11 cellular contexts compared by ENCODE assay signal in the genomic region with DNA sequence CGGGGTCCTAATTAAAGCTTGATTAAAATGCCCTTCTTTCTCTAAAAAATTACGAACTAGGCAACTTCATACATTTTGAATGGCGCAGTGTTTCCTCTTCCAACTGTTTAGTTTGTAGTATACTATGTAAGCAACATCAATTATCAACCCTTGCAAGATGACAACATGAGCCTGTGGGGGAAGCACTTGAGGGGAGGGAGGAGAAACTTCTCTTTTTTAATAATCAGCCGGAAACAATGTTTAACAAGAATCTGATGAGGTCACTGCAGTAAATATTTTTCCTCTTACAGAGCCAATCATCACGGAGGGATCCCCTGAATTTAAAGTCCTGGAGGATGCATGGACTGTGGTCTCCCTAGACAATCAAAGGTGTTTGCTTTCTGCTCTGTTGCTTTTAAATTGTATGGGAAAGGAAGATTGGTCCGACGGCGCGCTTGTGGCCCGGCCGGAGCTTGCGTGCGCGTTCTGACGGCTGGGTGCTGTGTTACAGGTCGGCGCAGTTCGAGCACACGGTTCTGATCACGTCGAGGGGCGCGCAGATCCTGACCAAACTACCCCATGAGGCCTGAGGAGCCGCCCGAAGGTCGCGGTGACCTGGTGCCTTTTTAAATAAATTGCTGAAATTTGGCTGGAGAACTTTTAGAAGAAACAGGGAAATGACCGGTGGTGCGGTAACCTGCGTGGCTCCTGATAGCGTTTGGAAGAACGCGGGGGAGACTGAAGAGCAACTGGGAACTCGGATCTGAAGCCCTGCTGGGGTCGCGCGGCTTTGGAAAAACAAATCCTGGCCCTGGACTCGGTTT. TPM values are rescaled to one million over a fixed set of nuclear protein-coding genes. Genes with fewer than 3 reads are reported as not detected.
DNase-seq lines count a peak whose midpoint lies in the region; ATAC-seq and TF ChIP-seq lines count a peak whose summit lies in the region.
"Had no signal": no experiment of that assay in that cellular context is flagged by ENCODE, and none has a peak within 500 bp of the region (broad histone marks: within the 10 kb centered on the region; RNA-seq: fewer than 3 reads in every experiment).

No MANE protein-coding gene starts in this region.

- H3K27me3 ChIP-seq in hepatocyte (peaks cover 99% of the 10 kb centered on the region), gastrocnemius medialis (peaks cover 48 to 54% (median 50%) of the 10 kb centered on the region in 3 donors), psoas muscle (ENCODE audit: insufficient read depth in 3 of 3, low read length in 2 of 3) (peaks cover 0 to 54% (median 41%) of the 10 kb centered on the region in 3 donors)

- H3K4me2 ChIP-seq in hepatocyte = no peak overlapping the region

- H4K20me1 ChIP-seq in hepatocyte (ENCODE audit: insufficient read depth, poor library complexity, severe bottlenecking) = no peaks in the 10 kb centered on the region

- H3K79me2 ChIP-seq in hepatocyte = no peaks in the 10 kb centered on the region
- H3K79me2 ChIP-seq: parathyroid adenoma had no signal

- TF ChIP-seq CTCF in hepatocyte (IDR thresholded peaks at IDR 0.05; ENCODE audit: poor library complexity) (no peak), gastrocnemius medialis (IDR thresholded peaks at IDR 0.05 in 4 of 5, conservative IDR thresholded peaks at IDR 0.05 in 1 of 5) (no peak), psoas muscle (IDR thresholded peaks at IDR 0.05) (no peak)

- H3K9me3 ChIP-seq in hepatocyte (ENCODE audit: low read depth) (no peaks in the 10 kb centered on the region), gastrocnemius medialis (no peaks in the 10 kb centered on the region), psoas muscle (no peaks in the 10 kb centered on the region)

- H3K36me3 ChIP-seq in hepatocyte (replicated peaks; ENCODE audit: insufficient read depth, low read depth) (no peaks in the 10 kb centered on the region), gastrocnemius medialis (no peaks in the 10 kb centered on the region), psoas muscle (ENCODE audit: insufficient read depth in 1 of 2, low read depth in 1 of 2) (no peaks in the 10 kb centered on the region)

- no peak for ATAC-seq in left ventricle myocardium superior
- ATAC-seq in Right ventricle myocardium inferior = no peak
- ATAC-seq in GM21737 (IDR thresholded peaks at IDR 0.05; ENCODE audit: unreplicated experiment) = no peak
- ATAC-seq in gastrocnemius medialis = no peak
- ATAC-seq in psoas muscle = no peak

- H3K27ac ChIP-seq in hepatocyte (no peak overlapping the region), gastrocnemius medialis (no peak overlapping the region), psoas muscle (no peak overlapping the region)
- H3K27ac ChIP-seq: parathyroid adenoma had no signal

- no peaks in the 10 kb centered on the region for H3K9me2 ChIP-seq in hepatocyte (replicated peaks; ENCODE audit: insufficient read depth)

- intact Hi-C loops in left ventricle myocardium superior (cut with micrococcal nuclease) = no loop called here
- intact Hi-C loops in Right ventricle myocardium inferior (cut with DNase I) = no loop called here
- intact Hi-C loops in gastrocnemius medialis (cut with DNase I; ENCODE audit: low total_unique reads) = no loop called here
- intact Hi-C loops in psoas muscle (cut with DNase I) = no loop called here

- peak overlapping the region; percentile 35 for H2AFZ ChIP-seq in hepatocyte
- H2AFZ ChIP-seq: parathyroid adenoma had no signal

- peaks cover 8% of the 10 kb centered on the region for H3K4me1 ChIP-seq in hepatocyte (ENCODE audit: insufficient read depth)
- H3K4me1 ChIP-seq in gastrocnemius medialis = peaks cover 20 to 24% of the 10 kb centered on the region in 2 donors
- H3K4me1 ChIP-seq in psoas muscle = peaks cover 22% of the 10 kb centered on the region
- H3K4me1 ChIP-seq: parathyroid adenoma had no signal

- in situ Hi-C loops in gastrocnemius medialis (cut with MboI; ENCODE audit: low sequenced_read_pairs in 4 of 4) = loop anchor here in 1 of 4 donors (25.0 kb wide), 1 partner anchor 268 kb away; no protein-coding TSS in a partner anchor

- H3K4me3 ChIP-seq in hepatocyte (no peak overlapping the region), gastrocnemius medialis (no peak overlapping the region), psoas muscle (no peak overlapping the region)

- WGBS in hepatocyte (ENCODE audit: low lambda C conversion rate, missing lambda C conversion rate) = 18% methylated on average over 38 of the region's 38 CpGs
- 67 to 78% (median 69%) methylated on average over 38 of the region's 38 CpGs for WGBS in psoas muscle, 3 donors

- DNase-seq in left ventricle myocardium superior (peak; percentile 28), Right ventricle myocardium inferior (ENCODE audit: missing footprints) (no peak), NOMO-1 (lab: John Stamatoyannopoulos, UW; ENCODE audit: unreplicated experiment in 2 of 2) (peak; percentile 64 to 83), hepatocyte (ENCODE audit: low spot score) (no peak), gastrocnemius medialis (no peak), psoas muscle (no peak), pons (ENCODE audit: low spot score) (no peak)
- DNase-seq: head of caudate nucleus, T1000 had no signal

- TF ChIP-seq POLR2A in gastrocnemius medialis (IDR thresholded peaks at IDR 0.05) = no peak

RNA-seq across cellular contexts. Expression of a gene that starts 5.3 kb away (rescaled TPM):
- total RNA-seq in left ventricle myocardium superior (not detected), Right ventricle myocardium inferior (not detected), hepatocyte (not detected in 2 replicates), gastrocnemius medialis (under 1 TPM in 1 of 4 donors, not detected in 3; 0.16 TPM), psoas muscle (under 1 TPM in 2 of 4 donors, not detected in 2; 0.17 to 0.28 TPM)
- polyA plus RNA-seq in hepatocyte (0.44 TPM in 1 of 2 replicates, not detected in the other), psoas muscle (under 1 TPM; 0.03 to 0.15 (median 0.04) TPM)

RNA-seq across cellular contexts. Expression of a gene that starts 22.7 kb away (rescaled TPM):
- not detected for total RNA-seq in left ventricle myocardium superior
- total RNA-seq in Right ventricle myocardium inferior = not detected
- 0.04 and 0.37 TPM in 2 replicates for total RNA-seq in hepatocyte
- 1.2 and 2.8 TPM in 2 replicates for polyA plus RNA-seq in hepatocyte
- total RNA-seq in gastrocnemius medialis = not detected
- not detected for total RNA-seq in psoas muscle
- not detected for polyA plus RNA-seq in psoas muscle

Comparison
In these comparisons a context has a peak if more than half of its experiments do, and no peak if none do; other contexts are left out.
1. DNase-seq: peak in left ventricle myocardium superior (single experiment) and NOMO-1 (2 of 2); none in Right ventricle myocardium inferior (single experiment), hepatocyte (single experiment), gastrocnemius medialis (0 of 2), psoas muscle (0 of 2) and pons (single experiment).